1 cellular context compared by ENCODE assay signal in the genomic region with DNA sequence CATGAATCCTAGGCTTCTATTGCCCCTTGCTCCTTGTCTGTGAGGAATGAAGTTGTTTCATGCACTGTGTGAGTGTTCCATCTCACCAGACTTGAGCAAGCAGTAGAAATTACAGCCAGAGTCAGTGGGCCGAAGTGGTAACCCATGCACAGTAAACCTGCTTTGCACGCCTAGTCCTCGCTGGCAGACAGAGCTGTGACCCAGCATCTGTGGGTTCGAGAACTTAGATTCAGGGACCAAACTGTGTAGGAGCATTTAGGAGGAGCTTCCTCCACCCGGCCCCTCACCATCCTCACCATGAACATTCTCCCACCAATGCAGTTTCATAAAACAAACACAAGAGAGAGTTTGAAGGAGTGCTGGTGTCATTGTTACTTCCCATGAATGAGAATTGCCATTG.
TF ChIP-seq lines count a peak whose summit lies in the region.

No MANE protein-coding gene starts in this region.

TF ChIP-seq in H1, 55 proteins besides CTCF, POLR2A, EP300 and RAD21:
- no peak for TF ChIP-seq NANOG (IDR thresholded peaks at IDR 0.05; ENCODE audit: insufficient read depth, low read depth, low read length, poor library complexity, severe bottlenecking)
- TF ChIP-seq HDAC2 (IDR thresholded peaks at IDR 0.05; ENCODE audit: borderline replicate concordance in 1 of 2, low read depth in 2 of 2, low read length in 2 of 2), result no peak
- no peak for TF ChIP-seq SP1 (IDR thresholded peaks at IDR 0.05; ENCODE audit: low read depth, low read length)
- no peak for TF ChIP-seq CREB1 (IDR thresholded peaks at IDR 0.05)
- TF ChIP-seq, protein P1, sequence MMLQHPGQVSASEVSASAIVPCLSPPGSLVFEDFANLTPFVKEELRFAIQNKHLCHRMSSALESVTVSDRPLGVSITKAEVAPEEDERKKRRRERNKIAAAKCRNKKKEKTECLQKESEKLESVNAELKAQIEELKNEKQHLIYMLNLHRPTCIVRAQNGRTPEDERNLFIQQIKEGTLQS (IDR thresholded peaks at IDR 0.05; ENCODE audit: insufficient read depth, low read depth, low read length), result no peak
- no peak for TF ChIP-seq SIRT6 (IDR thresholded peaks at IDR 0.05; ENCODE audit: low read length)
- TF ChIP-seq SAP30 (IDR thresholded peaks at IDR 0.05; ENCODE audit: insufficient read depth, insufficient replicate concordance, low read length), result no peak
- TF ChIP-seq TBP (IDR thresholded peaks at IDR 0.05; ENCODE audit: low read depth, low read length), result no peak
- TF ChIP-seq HDAC6 (IDR thresholded peaks at IDR 0.05; ENCODE audit: low read depth, low read length), result no peak
- no peak for TF ChIP-seq EZH2 (IDR thresholded peaks at IDR 0.05; ENCODE audit: low read depth, low read length, severe bottlenecking)
- TF ChIP-seq GABPA (IDR thresholded peaks at IDR 0.05; ENCODE audit: borderline replicate concordance, insufficient read depth, low read length), result no peak
- no peak for TF ChIP-seq YY1 (IDR thresholded peaks at IDR 0.05; ENCODE audit: low read depth, low read length)
- TF ChIP-seq TCF12 (IDR thresholded peaks at IDR 0.05; ENCODE audit: low read depth, low read length), result no peak
